ENCODE assay signal across 1 cellular context in genomic region chrX:25648790-25649189, GRCh38.
TF ChIP-seq lines count a peak whose summit lies in the region.

No MANE protein-coding gene starts in this region.

TF ChIP-seq in HepG2, 621 proteins besides CTCF, POLR2A, EP300 and RAD21 (continued from another document):
- TF ChIP-seq ZNF318 (CRISPR knock-in tag; IDR thresholded peaks at IDR 0.05): no peak
- TF ChIP-seq ZNF280D (CRISPR knock-in tag; IDR thresholded peaks at IDR 0.05): no peak
- TF ChIP-seq ZNF510 (CRISPR knock-in tag; IDR thresholded peaks at IDR 0.05; ENCODE audit: low read depth): no peak
TF ChIP-seq in HepG2: peak in this region for 2.
